In the genomic region with DNA sequence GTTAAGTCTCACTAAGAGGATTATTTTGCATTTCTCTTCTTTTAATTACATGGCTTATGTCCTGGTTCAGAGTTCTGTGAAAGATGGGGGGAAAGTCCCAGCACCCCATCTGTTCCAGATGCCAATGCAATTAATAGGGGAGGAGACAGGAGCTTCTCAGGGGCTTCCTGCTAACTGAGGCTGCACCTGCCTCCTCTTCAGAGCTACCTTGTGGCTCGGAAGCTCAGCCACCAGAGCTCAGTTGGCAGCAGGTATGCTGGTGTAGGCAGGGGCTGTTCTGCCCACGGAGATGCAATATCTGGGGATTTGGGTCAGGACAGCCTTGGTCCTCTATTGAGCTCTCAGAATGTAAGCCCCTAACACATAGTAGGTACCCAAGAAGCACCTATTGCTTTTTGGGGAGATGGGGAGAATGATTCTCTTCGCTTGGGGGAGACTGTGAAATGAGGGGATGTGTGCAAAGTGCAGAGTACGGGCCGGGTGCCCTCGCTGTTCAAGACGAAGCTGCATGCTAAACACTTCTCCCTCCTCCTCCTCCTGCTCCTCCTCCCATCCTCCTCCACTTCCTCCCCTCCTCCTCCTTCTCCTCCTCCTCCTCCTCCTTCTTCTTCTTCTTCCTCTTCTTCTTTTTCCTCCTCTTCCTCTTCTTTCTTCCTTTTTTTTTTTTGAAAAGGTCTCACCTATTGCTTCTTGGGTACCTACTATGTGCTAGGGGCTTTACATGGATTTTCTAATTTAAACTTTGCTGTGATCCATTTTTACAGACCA, we compare ENCODE assay signal across 24 cellular contexts.
A peak's percentile ranks its signal among the peaks of the same experiment; 100 is the strongest.
DNase-seq lines count a peak whose midpoint lies in the region; ATAC-seq and TF ChIP-seq lines count a peak whose summit lies in the region.
"Had no signal": no experiment of that assay in that cellular context is flagged by ENCODE, and none has a peak within 500 bp of the region (broad histone marks: within the 10 kb centered on the region; RNA-seq: fewer than 3 reads in every experiment).

No MANE protein-coding gene starts in this region.

- no peak overlapping the region for H2AFZ ChIP-seq in SK-N-SH (ENCODE audit: low read depth)

- no peaks in the 10 kb centered on the region for H3K79me2 ChIP-seq in SK-N-SH (ENCODE audit: insufficient read depth)

- no peak overlapping the region for H3K4me2 ChIP-seq in SK-N-SH

- intact Hi-C loops in Right ventricle myocardium inferior (cut with DNase I) = loop anchor here (10.0 kb wide), 1 partner anchor 189 kb away; no protein-coding TSS in a partner anchor

- H3K9me2 ChIP-seq in SK-N-SH = no peaks in the 10 kb centered on the region

- WGBS in SK-N-SH (ENCODE audit: low lambda C conversion rate) = 25% methylated on average over 7 of the region's 7 CpGs

- no peak overlapping the region for H3K9ac ChIP-seq in SK-N-SH

- DNase-seq in NCI-H1092 (lab: John Stamatoyannopoulos, UW) (peak; percentile 13), NCI-H1092 treated with DMSO at 0.1 percent for 48 hours (lab: John Stamatoyannopoulos, UW) (no peak), D341Med (ENCODE audit: low spot score) (peak; percentile 70), SK-N-SH (peak; percentile 44), mucosa of gallbladder (ENCODE audit: low spot score) (peak; percentile 5), Right ventricle myocardium inferior (ENCODE audit: missing footprints) (no peak), putamen (ENCODE audit: low spot score) (no peak)
- DNase-seq: activated naive CD4-positive, alpha-beta T cell treated with anti-CD3 and anti-CD28 coated beads, Interleukin-2, amount 10 ng/mL, durations not matched to agents 7 days and 5 days; activated T-cell treated with anti-CD3 and anti-CD28 coated beads, Interleukin-2, amount 50 U/mL, for 72 hours; amniotic stem cell; brain microvascular endothelial cell; CD4-positive, CD25-positive, alpha-beta regulatory T cell; left lung; mesendoderm; NCI-H2081; NCI-H510A treated with DMSO at 0.1 percent for 48 hours; stimulated activated CD8-positive, alpha-beta memory T cell treated with anti-CD3 and anti-CD28 coated beads, Interleukin-4, amount 100 ng/mL, for 48 hours; stimulated activated naive CD8-positive, alpha-beta T cell treated with anti-CD3 and anti-CD28 coated beads, Interleukin-15, amount 100 ng/mL, for 72 hours; T-helper 1 cell had no signal

- no peaks in the 10 kb centered on the region for H3K36me3 ChIP-seq in SK-N-SH (replicated peaks in 1 of 2; ENCODE audit: control insufficient read depth in 1 of 2, insufficient read depth in 2 of 2, low read length in 1 of 2)
- H3K36me3 ChIP-seq: brain microvascular endothelial cell, left lung, neutrophil, SJSA1, tibial artery had no signal

- no peak; a peak in 1 of 4 replicates for TF ChIP-seq EP300 in SK-N-SH (IDR thresholded peaks at IDR 0.05; ENCODE audit: borderline replicate concordance in 1 of 2, low read depth in 1 of 2, low read length in 1 of 2)

- no peaks in the 10 kb centered on the region for H3K27me3 ChIP-seq in SK-N-SH (ENCODE audit: insufficient read depth)
- H3K27me3 ChIP-seq: brain microvascular endothelial cell had no signal

- no peaks in the 10 kb centered on the region for H3K9me3 ChIP-seq in SK-N-SH
- H3K9me3 ChIP-seq: left lung, neutrophil, tibial artery had no signal

- no peak for TF ChIP-seq CTCF in SK-N-SH (IDR thresholded peaks at IDR 0.05)

- POLR2A ChIA-PET in SK-N-SH (lab: Yijun Ruan, JAX) = interaction anchor here (1.0 kb wide), 1 partner anchor 42 kb away, joined by 3 read pairs; no protein-coding TSS in a partner anchor

- no peaks in the 10 kb centered on the region for H4K20me1 ChIP-seq in SK-N-SH (ENCODE audit: insufficient read depth)

- ATAC-seq in Right ventricle myocardium inferior (no peak), GM18520 (IDR thresholded peaks at IDR 0.05; ENCODE audit: unreplicated experiment) (no peak)
- ATAC-seq: activated T-cell treated with anti-CD3 and anti-CD28 coated beads, Interleukin-2, amount 50 U/mL, for 72 hours; left lung; stimulated activated naive CD8-positive, alpha-beta T cell treated with anti-CD3 and anti-CD28 coated beads, Interleukin-15, amount 100 ng/mL, for 72 hours had no signal

- H3F3A ChIP-seq in SK-N-SH (replicated peaks; ENCODE audit: insufficient read depth) = no peaks in the 10 kb centered on the region

- peaks cover 0 to 30% of the 10 kb centered on the region in 2 experiments; a peak in 2 of 4 replicates for H3K4me1 ChIP-seq in SK-N-SH (ENCODE audit: control insufficient read depth in 1 of 2, insufficient read depth in 2 of 2, low read depth in 1 of 2, low read length in 1 of 2)
- H3K4me1 ChIP-seq: left lung, SJSA1, tibial artery had no signal

- CTCF ChIA-PET in SK-N-SH (lab: Yijun Ruan, JAX) = interaction anchor here (0.6 to 1.9 kb wide), 9 partner anchors 16 to 1089 kb away, joined by 3 to 10 read pairs (median 5); no protein-coding TSS in a partner anchor

- H3K4me3 ChIP-seq in SK-N-SH (ENCODE audit: low read depth in 2 of 2, low read length in 1 of 2) = no peak overlapping the region
- H3K4me3 ChIP-seq: left lung, SJSA1, skin epidermis, tibial artery had no signal

- TF ChIP-seq RAD21 in SK-N-SH (IDR thresholded peaks at IDR 0.05; ENCODE audit: low read length) = no peak

- H3K27ac ChIP-seq in SK-N-SH (ENCODE audit: low read depth in 2 of 2, low read length in 1 of 2) = peak overlapping the region in 1 of 2 experiments; percentile 86; a peak in 2 of 4 replicates
- H3K27ac ChIP-seq: brain microvascular endothelial cell, left lung, neutrophil, SJSA1, skin epidermis, tibial artery had no signal

TF ChIP-seq in SK-N-SH, 30 proteins besides CTCF, POLR2A, EP300 and RAD21:
- TF ChIP-seq JUND (IDR thresholded peaks at IDR 0.05) (no peak), EZH2phosphoT487 (IDR thresholded peaks at IDR 0.05; ENCODE audit: borderline replicate concordance, low read depth) (no peak), NFIC (IDR thresholded peaks at IDR 0.05; ENCODE audit: borderline replicate concordance) (no peak)
- TF ChIP-seq, protein P1, sequence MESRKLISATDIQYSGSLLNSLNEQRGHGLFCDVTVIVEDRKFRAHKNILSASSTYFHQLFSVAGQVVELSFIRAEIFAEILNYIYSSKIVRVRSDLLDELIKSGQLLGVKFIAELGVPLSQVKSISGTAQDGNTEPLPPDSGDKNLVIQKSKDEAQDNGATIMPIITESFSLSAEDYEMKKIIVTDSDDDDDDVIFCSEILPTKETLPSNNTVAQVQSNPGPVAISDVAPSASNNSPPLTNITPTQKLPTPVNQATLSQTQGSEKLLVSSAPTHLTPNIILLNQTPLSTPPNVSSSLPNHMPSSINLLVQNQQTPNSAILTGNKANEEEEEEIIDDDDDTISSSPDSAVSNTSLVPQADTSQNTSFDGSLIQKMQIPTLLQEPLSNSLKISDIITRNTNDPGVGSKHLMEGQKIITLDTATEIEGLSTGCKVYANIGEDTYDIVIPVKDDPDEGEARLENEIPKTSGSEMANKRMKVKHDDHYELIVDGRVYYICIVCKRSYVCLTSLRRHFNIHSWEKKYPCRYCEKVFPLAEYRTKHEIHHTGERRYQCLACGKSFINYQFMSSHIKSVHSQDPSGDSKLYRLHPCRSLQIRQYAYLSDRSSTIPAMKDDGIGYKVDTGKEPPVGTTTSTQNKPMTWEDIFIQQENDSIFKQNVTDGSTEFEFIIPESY (IDR thresholded peaks at IDR 0.05; ENCODE audit: borderline replicate concordance, low read depth) = no peak

Comparison
In these comparisons a context has a peak if more than half of its experiments do, and no peak if none do; other contexts are left out.
1. DNase-seq: peak in NCI-H1092 (single experiment), D341Med (single experiment), SK-N-SH (single experiment) and mucosa of gallbladder (single experiment); none in NCI-H1092 treated with DMSO at 0.1 percent for 48 hours (single experiment), Right ventricle myocardium inferior (single experiment) and putamen (single experiment).